In genomic region chr11:126407682-126408288, GRCh38 we compare ENCODE assay signal across 31 cellular contexts.
"Had no signal": no experiment of that assay in that cellular context is flagged by ENCODE, and none has a peak within 500 bp of the region (broad histone marks: within the 10 kb centered on the region; RNA-seq: fewer than 3 reads in every experiment).

No MANE protein-coding gene starts in this region.

- ATAC-seq: activated T-helper 17 cell treated with anti-CD3 and anti-CD28 coated beads, Interleukin-2, amount 50 U/mL, for 72 hours; gastrocnemius medialis; mucosa of descending colon; pancreas; right cardiac atrium; stimulated activated naive CD8-positive, alpha-beta T cell treated with anti-CD3 and anti-CD28 coated beads, Interleukin-15, Interleukin-2, amounts not matched to agents 100 U/mL and 50 U/mL, for 24 hours; T-helper 17 cell had no signal

- H3K27ac Mint-ChIP-seq: activated CD4-positive, alpha-beta memory T cell treated with anti-CD3 and anti-CD28 coated beads, Interleukin-2, amount 10 ng/mL, durations not matched to agents 7 days and 5 days; activated CD4-positive, alpha-beta T cell treated with anti-CD3 and anti-CD28 coated beads, Interleukin-2, amount 10 ng/mL, durations not matched to agents 7 days and 5 days; activated T-cell treated with anti-CD3 and anti-CD28 coated beads, Interleukin-2, amount 50 U/mL, for 24 hours; activated T-helper 17 cell treated with anti-CD3 and anti-CD28 coated beads, Interleukin-2, amount 50 U/mL, for 72 hours; dendritic cell treated with granulocyte-macrophage colony-stimulating factor and Interleukin-4, amounts not matched to agents 40 ng/mL and 50 ng/mL, for 4 days; nephron; T-helper 17 cell; type B pancreatic cell had no signal

- H3K9me3 ChIP-seq: gastrocnemius medialis, mucosa of descending colon, pancreas, SK-N-SH, thoracic aorta had no signal

- DNase-seq: activated CD4-positive, alpha-beta memory T cell treated with anti-CD3 and anti-CD28 coated beads, Interleukin-2, amount 10 ng/mL, durations not matched to agents 7 days and 5 days; activated CD4-positive, alpha-beta T cell treated with anti-CD3 and anti-CD28 coated beads for 1 hour; activated CD4-positive, alpha-beta T cell treated with anti-CD3 and anti-CD28 coated beads, Interleukin-2, amount 10 ng/mL, durations not matched to agents 7 days and 5 days; activated CD8-positive, alpha-beta memory T cell treated with anti-CD3 and anti-CD28 coated beads, Interleukin-2, amount 50 U/mL, for 48 hours; activated gamma-delta T cell treated with Interleukin-2 at 50 U/mL for 16 hours; activated naive CD4-positive, alpha-beta T cell treated with anti-CD3 and anti-CD28 coated beads, Interleukin-2, amount 50 U/mL, for 16 hours; activated T-cell treated with anti-CD3 and anti-CD28 coated beads, Interleukin-2, amount 50 U/mL, for 24 hours; amniotic stem cell; brain microvascular endothelial cell; caudate nucleus; effector CD4-positive, alpha-beta T cell; gastrocnemius medialis; glutamatergic neuron; islet precursor cell; mesendoderm; pancreas; SK-N-SH; stimulated activated naive CD8-positive, alpha-beta T cell treated with anti-CD3 and anti-CD28 coated beads, Interleukin-15, Interleukin-2, amounts not matched to agents 100 U/mL and 50 U/mL, for 24 hours; SW 1271; T-helper 17 cell; T1000 had no signal

- H3K27ac ChIP-seq: brain microvascular endothelial cell, epithelial cell of prostate, gastrocnemius medialis, hepatocyte, pancreas, thoracic aorta had no signal

- H3K4me3 Mint-ChIP-seq: activated CD4-positive, alpha-beta memory T cell treated with anti-CD3 and anti-CD28 coated beads, Interleukin-2, amount 10 ng/mL, durations not matched to agents 7 days and 5 days; activated CD4-positive, alpha-beta T cell treated with anti-CD3 and anti-CD28 coated beads, Interleukin-2, amount 10 ng/mL, durations not matched to agents 7 days and 5 days; activated T-cell treated with anti-CD3 and anti-CD28 coated beads, Interleukin-2, amount 50 U/mL, for 24 hours; activated T-helper 17 cell treated with anti-CD3 and anti-CD28 coated beads, Interleukin-2, amount 50 U/mL, for 72 hours; dendritic cell treated with granulocyte-macrophage colony-stimulating factor and Interleukin-4, amounts not matched to agents 40 ng/mL and 50 ng/mL, for 4 days; nephron; T-helper 17 cell; type B pancreatic cell had no signal

- H3K4me1 ChIP-seq: gastrocnemius medialis, pancreas had no signal

- H3K4me3 ChIP-seq: gastrocnemius medialis, hepatocyte, lung, mucosa of descending colon, pancreas, thoracic aorta had no signal

- H3K9me3 Mint-ChIP-seq: activated CD4-positive, alpha-beta memory T cell treated with anti-CD3 and anti-CD28 coated beads, Interleukin-2, amount 10 ng/mL, durations not matched to agents 7 days and 5 days; activated CD4-positive, alpha-beta T cell treated with anti-CD3 and anti-CD28 coated beads, Interleukin-2, amount 10 ng/mL, durations not matched to agents 7 days and 5 days; activated T-cell treated with anti-CD3 and anti-CD28 coated beads, Interleukin-2, amount 50 U/mL, for 24 hours; activated T-helper 17 cell treated with anti-CD3 and anti-CD28 coated beads, Interleukin-2, amount 50 U/mL, for 72 hours; dendritic cell treated with granulocyte-macrophage colony-stimulating factor and Interleukin-4, amounts not matched to agents 40 ng/mL and 50 ng/mL, for 4 days; nephron; type B pancreatic cell had no signal

- H3K27me3 Mint-ChIP-seq: activated CD4-positive, alpha-beta memory T cell treated with anti-CD3 and anti-CD28 coated beads, Interleukin-2, amount 10 ng/mL, durations not matched to agents 7 days and 5 days; activated CD4-positive, alpha-beta T cell treated with anti-CD3 and anti-CD28 coated beads, Interleukin-2, amount 10 ng/mL, durations not matched to agents 7 days and 5 days; activated T-cell treated with anti-CD3 and anti-CD28 coated beads, Interleukin-2, amount 50 U/mL, for 24 hours; activated T-helper 17 cell treated with anti-CD3 and anti-CD28 coated beads, Interleukin-2, amount 50 U/mL, for 72 hours; dendritic cell treated with granulocyte-macrophage colony-stimulating factor and Interleukin-4, amounts not matched to agents 40 ng/mL and 50 ng/mL, for 4 days; T-helper 17 cell; type B pancreatic cell had no signal

- H3K9ac ChIP-seq: SK-N-SH had no signal

- H3K27me3 ChIP-seq: brain microvascular endothelial cell, gastrocnemius medialis, hepatocyte, pancreas had no signal

- H3K36me3 ChIP-seq: gastrocnemius medialis, pancreas had no signal

- H3K4me1 Mint-ChIP-seq: activated CD4-positive, alpha-beta memory T cell treated with anti-CD3 and anti-CD28 coated beads, Interleukin-2, amount 10 ng/mL, durations not matched to agents 7 days and 5 days; activated CD4-positive, alpha-beta T cell treated with anti-CD3 and anti-CD28 coated beads, Interleukin-2, amount 10 ng/mL, durations not matched to agents 7 days and 5 days; activated T-helper 17 cell treated with anti-CD3 and anti-CD28 coated beads, Interleukin-2, amount 50 U/mL, for 72 hours had no signal
